8 cellular contexts compared by ENCODE assay signal in genomic region chr6:104321301-104321700, GRCh38.
"Had no signal": no experiment of that assay in that cellular context is flagged by ENCODE, and none has a peak within 500 bp of the region (broad histone marks: within the 10 kb centered on the region; RNA-seq: fewer than 3 reads in every experiment).

No MANE protein-coding gene starts in this region.

- ATAC-seq: HCT116, HepG2 had no signal

- H3K4me1 Mint-ChIP-seq: IgD-negative memory B cell had no signal

- H3K4me3 Mint-ChIP-seq: HFFc6, IgD-negative memory B cell had no signal

- H3K4me1 ChIP-seq: HAP-1 had no signal

- H3K36me3 Mint-ChIP-seq: IgD-negative memory B cell had no signal

- H2AFZ ChIP-seq: GM23248 had no signal

- H3K9me3 ChIP-seq: HAP-1 had no signal

- H3K27ac Mint-ChIP-seq: HFFc6, IgD-negative memory B cell had no signal

- H3K9ac ChIP-seq: GM23248 had no signal

- H3K36me3 ChIP-seq: HAP-1 had no signal

- DNase-seq: GM23248, GOT3, H7, HFFc6 had no signal

- H3K4me3 ChIP-seq: GM23248, HAP-1 had no signal
